ENCODE assay signal across 11 cellular contexts in genomic region chr4:186727977-186728519, GRCh38. TPM values are rescaled to one million over a fixed set of nuclear protein-coding genes. Genes with fewer than 3 reads are reported as not detected.
A peak's percentile ranks its signal among the peaks of the same experiment; 100 is the strongest.
DNase-seq lines count a peak whose midpoint lies in the region; ATAC-seq and TF ChIP-seq lines count a peak whose summit lies in the region.
"Had no signal": no experiment of that assay in that cellular context is flagged by ENCODE, and none has a peak within 500 bp of the region (broad histone marks: within the 10 kb centered on the region; RNA-seq: fewer than 3 reads in every experiment).

No MANE protein-coding gene starts in this region.

- H4K5ac ChIP-seq in IMR-90 (ENCODE audit: low read depth, low read length): peak overlapping the region; percentile 83

- peak overlapping the region; percentile 91; the same call in 1 of the 2 replicates for H3K23ac ChIP-seq in IMR-90 (ENCODE audit: low read depth, low read length)

- TF ChIP-seq CTCF in IMR-90 (conservative IDR thresholded peaks at IDR 0.05; ENCODE audit: low read depth, low read length) (no peak), cardiac fibroblast (IDR thresholded peaks at IDR 0.05; ENCODE audit: low read depth, low read length) (peak; percentile 7)

- peak overlapping the region; percentile 74 for H2BK120ac ChIP-seq in IMR-90 (ENCODE audit: low read depth, low read length)

- peak overlapping the region; percentile 58 for H4K91ac ChIP-seq in IMR-90 (ENCODE audit: insufficient read depth, low read depth, low read length)

- H3K18ac ChIP-seq in IMR-90 (ENCODE audit: low read depth, low read length): peak overlapping the region; percentile 78

- H2AK5ac ChIP-seq in IMR-90 (ENCODE audit: low read depth, low read length): peak overlapping the region; percentile 37; the same call in 1 of the 2 replicates

- H3K27ac ChIP-seq in IMR-90 (ENCODE audit: insufficient read depth, low read length): peak overlapping the region; percentile 60

- H3K4me2 ChIP-seq in IMR-90 (ENCODE audit: low read depth, low read length): peak overlapping the region; percentile 93

- no peak overlapping the region for H2AK9ac ChIP-seq in IMR-90 (replicated peaks; ENCODE audit: low read depth, low read length, poor library complexity)

- peak overlapping the region; percentile 61 for H2BK5ac ChIP-seq in IMR-90 (ENCODE audit: low read depth, low read length, poor library complexity, severe bottlenecking)

- H2AFZ ChIP-seq in IMR-90 (replicated peaks; ENCODE audit: low read length, poor library complexity): no peak overlapping the region

- H3K4me3 ChIP-seq in IMR-90 (ENCODE audit: insufficient read depth, low read depth, low read length): peak overlapping the region; percentile 89
- H3K4me3 ChIP-seq in cardiac fibroblast (replicated peaks in 1 of 2; ENCODE audit: low read depth in 2 of 2, low read length in 2 of 2): no peak overlapping the region

- no CpG with 5 or more reads among the region's 6 CpGs for WGBS in IMR-90 (ENCODE audit: extremely low coverage in 2 of 2, insufficient read length in 1 of 2), 2 experiments

- no peaks in the 10 kb centered on the region for H3K9me3 ChIP-seq in IMR-90 (ENCODE audit: control insufficient read depth, insufficient read depth, low read length)

- peak overlapping the region; percentile 15; the same call in 1 of the 2 replicates for H3K14ac ChIP-seq in IMR-90 (replicated peaks; ENCODE audit: low read depth, low read length)

- intact Hi-C loops in IMR-90 (cut with micrococcal nuclease): loop anchor here (2.0 to 10.0 kb wide), 11 partner anchors 45 to 1177 kb away; no protein-coding TSS in a partner anchor

- peaks cover 10% of the 10 kb centered on the region for H3K4me1 ChIP-seq in IMR-90 (ENCODE audit: control insufficient read depth, insufficient read depth, low read length)

- no peak for TF ChIP-seq RAD21 in IMR-90 (IDR thresholded peaks at IDR 0.05; ENCODE audit: low read length)

- H3K4ac ChIP-seq in IMR-90 (ENCODE audit: low read depth, low read length): peak overlapping the region; percentile 49

- peak overlapping the region; percentile 37 to 74; a peak in 2 of 4 replicates for H4K8ac ChIP-seq in IMR-90 (ENCODE audit: low read depth in 2 of 2, low read length in 2 of 2)

- 0 out of 2 replicates have a peak, but pooled peaks cover 2% of the 10 kb centered on the region for H3K9me1 ChIP-seq in IMR-90 (ENCODE audit: insufficient read depth, low read length)

- peak overlapping the region; percentile 50; the same call in 1 of the 3 replicates for H2BK15ac ChIP-seq in IMR-90 (ENCODE audit: low read depth, low read length)

- H3K56ac ChIP-seq in IMR-90 (ENCODE audit: extremely low read depth, insufficient read depth, low read length): no peak overlapping the region

- H3K79me1 ChIP-seq in IMR-90 (ENCODE audit: low read depth in 1 of 2, low read length in 2 of 2): peaks cover 0 to 22% of the 10 kb centered on the region in 2 experiments; a peak in 3 of 4 replicates

- peaks cover 10% of the 10 kb centered on the region for H4K20me1 ChIP-seq in IMR-90 (ENCODE audit: insufficient read depth, low read length)

- CTCF ChIA-PET in IMR-90 (lab: Yijun Ruan, JAX): interaction anchor here (0.6 to 1.2 kb wide), 3 partner anchors 10 to 927 kb away, joined by 3 read pairs; no protein-coding TSS in a partner anchor
- CTCF ChIA-PET in HEK293T (lab: Yijun Ruan, JAX): no interaction called here

- in situ Hi-C loops in IMR-90 (cut with MboI; ENCODE audit: low sequenced_read_pairs): loop anchor here (10.0 to 25.0 kb wide), 2 partner anchors 209 to 877 kb away; no protein-coding TSS in a partner anchor

- H2BK20ac ChIP-seq in IMR-90 (ENCODE audit: low read depth, low read length): peak overlapping the region; percentile 84

- dilution Hi-C loops in IMR-90 (cut with HindIII; ENCODE audit: low sequenced_read_pairs, unreplicated experiment): no loop called here

- BruUV-seq in IMR-90 (replicated peaks; lab: Mats Ljungman, UMichigan): no TSS peak

- H3K9ac ChIP-seq in IMR-90 (ENCODE audit: low read depth, low read length): peak overlapping the region; percentile 81

- POLR2A ChIA-PET in IMR-90 (lab: Charles Lee; ENCODE audit: unreplicated experiment): interaction anchor here (0.6 to 0.7 kb wide), 2 partner anchors 18 to 81 kb away, joined by 3 to 4 read pairs; no protein-coding TSS in a partner anchor
- POLR2A ChIA-PET in HEK293T (lab: Yijun Ruan, JAX): no interaction called here

- no peak for TF ChIP-seq POLR2A in IMR-90 (IDR thresholded peaks at IDR 0.05; ENCODE audit: low read depth, low read length)

- H3K27me3 ChIP-seq in IMR-90 (ENCODE audit: control insufficient read depth, insufficient read depth, low read length): no peaks in the 10 kb centered on the region

- DNase-seq in 8988T: peak; percentile 35
- DNase-seq in IMR-90: no peak
- peak; percentile 19 to 36 for DNase-seq in cardiac fibroblast (ENCODE audit: low read depth in 2 of 2)
- peak; percentile 50 for DNase-seq in kidney tubule cell (ENCODE audit: low spot score)
- no peak for DNase-seq in GF-D8 (lab: John Stamatoyannopoulos, UW)
- DNase-seq in HEK293T (ENCODE audit: extremely low spot score): no peak
- no peak for DNase-seq in NCI-H146 (lab: John Stamatoyannopoulos, UW)
- DNase-seq: activated naive CD4-positive, alpha-beta T cell treated with anti-CD3 and anti-CD28 coated beads, Interleukin-2, amount 10 ng/mL, durations not matched to agents 7 days and 5 days; NCI-H524 treated with DMSO at 0.1 percent for 48 hours; nucleus accumbens had no signal

- H3K36me3 ChIP-seq in IMR-90 (ENCODE audit: control insufficient read depth, insufficient read depth, low read length): peaks cover 4% of the 10 kb centered on the region; the same call in 1 of the 2 replicates

- ATAC-seq in IMR-90 (ENCODE audit: low read depth): no peak
- ATAC-seq in HG02938 (IDR thresholded peaks at IDR 0.05; ENCODE audit: unreplicated experiment): no peak

TF ChIP-seq in IMR-90, 13 proteins besides CTCF, POLR2A, EP300 and RAD21:
- TF ChIP-seq NFE2L2 (IDR thresholded peaks at IDR 0.05; ENCODE audit: low read depth, low read length): no peak
- peak; percentile 22; the same call in 1 of the 2 replicates for TF ChIP-seq MAZ (IDR thresholded peaks at IDR 0.05; ENCODE audit: borderline replicate concordance, low read depth, low read length)
TF ChIP-seq in IMR-90: peak in this region for 1.

TF ChIP-seq in HEK293T, 16 proteins besides CTCF, POLR2A, EP300 and RAD21:
- no peak for TF ChIP-seq FOXM1 (IDR thresholded peaks at IDR 0.05; ENCODE audit: borderline replicate concordance)
- TF ChIP-seq BHLHE40 (IDR thresholded peaks at IDR 0.05; ENCODE audit: borderline replicate concordance): no peak
- no peak for TF ChIP-seq ZNF384 (IDR thresholded peaks at IDR 0.05)
- TF ChIP-seq HDGF (IDR thresholded peaks at IDR 0.05; ENCODE audit: borderline replicate concordance): no peak
- no peak for TF ChIP-seq LEF1 (IDR thresholded peaks at IDR 0.05; ENCODE audit: borderline replicate concordance)
- no peak for TF ChIP-seq FOXA1 (IDR thresholded peaks at IDR 0.05)
- TF ChIP-seq CTBP1 (IDR thresholded peaks at IDR 0.05; ENCODE audit: borderline replicate concordance): no peak
- TF ChIP-seq, protein P1, sequence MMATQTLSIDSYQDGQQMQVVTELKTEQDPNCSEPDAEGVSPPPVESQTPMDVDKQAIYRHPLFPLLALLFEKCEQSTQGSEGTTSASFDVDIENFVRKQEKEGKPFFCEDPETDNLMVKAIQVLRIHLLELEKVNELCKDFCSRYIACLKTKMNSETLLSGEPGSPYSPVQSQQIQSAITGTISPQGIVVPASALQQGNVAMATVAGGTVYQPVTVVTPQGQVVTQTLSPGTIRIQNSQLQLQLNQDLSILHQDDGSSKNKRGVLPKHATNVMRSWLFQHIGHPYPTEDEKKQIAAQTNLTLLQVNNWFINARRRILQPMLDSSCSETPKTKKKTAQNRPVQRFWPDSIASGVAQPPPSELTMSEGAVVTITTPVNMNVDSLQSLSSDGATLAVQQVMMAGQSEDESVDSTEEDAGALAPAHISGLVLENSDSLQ (IDR thresholded peaks at IDR 0.05): no peak
- TF ChIP-seq ARNT (IDR thresholded peaks at IDR 0.05): no peak
- TF ChIP-seq NFRKB (IDR thresholded peaks at IDR 0.05): no peak

RNA-seq across cellular contexts. Expression of gene FAT1, which starts 4.4 kb away (rescaled TPM):
- 464 and 519 TPM in 2 replicates for total RNA-seq in IMR-90 (2012; rRNA removed)
- polyA plus RNA-seq in IMR-90 (2012; rRNA removed): 156 and 171 TPM in 2 replicates
- polyA plus RNA-seq in IMR-90 (2012; cell fraction: cytosol; rRNA removed): 126 and 202 TPM in 2 replicates
- 206 and 325 TPM in 2 replicates for polyA plus RNA-seq in IMR-90 (2012; cell fraction: nucleus; rRNA removed; ENCODE audit: low replicate concordance)

Comparison
In these comparisons a context has a peak if more than half of its experiments do, and no peak if none do; other contexts are left out.
1. DNase-seq: peak in 8988T (single experiment), cardiac fibroblast (2 of 2) and kidney tubule cell (single experiment); none in IMR-90 (single experiment), GF-D8 (single experiment), HEK293T (single experiment) and NCI-H146 (single experiment).